Comparison of ENCODE assay signal across 11 cellular contexts in genomic region chr9:110351009-110351467, GRCh38. TPM values are rescaled to one million over a fixed set of nuclear protein-coding genes. Genes with fewer than 3 reads are reported as not detected.
A peak's percentile ranks its signal among the peaks of the same experiment; 100 is the strongest.
DNase-seq lines count a peak whose midpoint lies in the region; ATAC-seq and TF ChIP-seq lines count a peak whose summit lies in the region.
"Had no signal": no experiment of that assay in that cellular context is flagged by ENCODE, and none has a peak within 500 bp of the region (broad histone marks: within the 10 kb centered on the region; RNA-seq: fewer than 3 reads in every experiment).

No MANE protein-coding gene starts in this region.

- CTCF ChIA-PET in MCF 10A (lab: Yijun Ruan, JAX), result interaction anchor here (0.6 to 1.9 kb wide), 5 partner anchors 10 to 286 kb away, joined by 3 to 9 read pairs (median 4); no protein-coding TSS in a partner anchor

- ATAC-seq in RWPE2 (ENCODE audit: low read depth) (peak; percentile 95), GM18907 (IDR thresholded peaks at IDR 0.05; ENCODE audit: unreplicated experiment) (no peak), sciatic nerve (no peak), HG03565 (IDR thresholded peaks at IDR 0.05; ENCODE audit: unreplicated experiment) (no peak)

- TF ChIP-seq POLR2A in breast epithelium (IDR thresholded peaks at IDR 0.05), result no peak

- BruUV-seq in MCF 10A (replicated peaks; lab: Mats Ljungman, UMichigan), result no TSS peak

- no peaks in the 10 kb centered on the region for H3K36me3 Mint-ChIP-seq in MCF 10A (ENCODE audit: insufficient read depth, unreplicated experiment)

- H3K36me3 ChIP-seq in breast epithelium, result no peaks in the 10 kb centered on the region
- H3K36me3 ChIP-seq in RWPE2 (ENCODE audit: low read depth), result no peaks in the 10 kb centered on the region

- H3K27me3 ChIP-seq in breast epithelium (no peaks in the 10 kb centered on the region), RWPE2 (ENCODE audit: insufficient read depth, poor library complexity, severe bottlenecking) (no peaks in the 10 kb centered on the region)

- H3K27ac ChIP-seq in breast epithelium, result no peak overlapping the region
- peak overlapping the region; percentile 43 for H3K27ac ChIP-seq in RWPE2 (ENCODE audit: poor library complexity, severe bottlenecking)

- no peak for TF ChIP-seq CTCF in MCF 10A (IDR thresholded peaks at IDR 0.05; ENCODE audit: unreplicated experiment)
- TF ChIP-seq CTCF in breast epithelium (IDR thresholded peaks at IDR 0.05), result no peak
- TF ChIP-seq CTCF in RWPE2 (IDR thresholded peaks at IDR 0.05; ENCODE audit: poor library complexity, severe bottlenecking), result no peak

- H3K4me1 ChIP-seq in breast epithelium (no peaks in the 10 kb centered on the region), RWPE2 (ENCODE audit: insufficient read depth, poor library complexity, severe bottlenecking) (peaks cover 9% of the 10 kb centered on the region)

- H3K9me3 ChIP-seq in breast epithelium (no peaks in the 10 kb centered on the region), RWPE2 (ENCODE audit: severe bottlenecking) (no peaks in the 10 kb centered on the region)

- intact Hi-C loops in MCF 10A (cut with micrococcal nuclease), result loop anchor here (2.0 to 5.0 kb wide), 2 partner anchors 94 to 231 kb away; partner anchors contain the start of gene TXN
- intact Hi-C loops in breast epithelium (cut with DNase I; ENCODE audit: low total_unique reads), result no loop called here
- intact Hi-C loops in sciatic nerve (cut with DNase I), result no loop called here

- peak; percentile 76 for DNase-seq in MCF 10A (ENCODE audit: unreplicated experiment)
- no peak for DNase-seq in breast epithelium (ENCODE audit: low spot score in 2 of 2)
- DNase-seq in RWPE2 (ENCODE audit: low spot score), result no peak
- DNase-seq in fibroblast of gingiva (ENCODE audit: low read depth), result peak; percentile 65
- peak; percentile 47 for DNase-seq in superior temporal gyrus (ENCODE audit: extremely low spot score)
- DNase-seq in sciatic nerve (ENCODE audit: low spot score), result no peak
- DNase-seq: NCI-H1436 had no signal

- POLR2A ChIA-PET in MCF 10A (lab: Yijun Ruan, JAX), result interaction anchor here (0.5 to 2.9 kb wide), 17 partner anchors 8 to 1489 kb away, joined by 3 to 28 read pairs (median 3); partner anchors contain the start of gene TXN

- H3K27ac Mint-ChIP-seq in MCF 10A (ENCODE audit: low read depth, unreplicated experiment), result peak overlapping the region; percentile 67
- H3K27ac Mint-ChIP-seq: activated T-helper 1 cell treated with anti-CD3 and anti-CD28 coated beads, Interleukin-12 subunit alpha, Interleukin-12 subunit beta, Interleukin-2, Interleukin-4 antibody, amounts not matched to agents 30 ng/mL and 10 ng/mL and 1 ng/mL, durations not matched to agents 14 hours and 24 hours and 36 hours had no signal

- H3K4me3 ChIP-seq in breast epithelium (no peak overlapping the region), RWPE2 (ENCODE audit: severe bottlenecking) (no peak overlapping the region)

- no peak overlapping the region for H3K4me3 Mint-ChIP-seq in MCF 10A (ENCODE audit: unreplicated experiment)
- H3K4me3 Mint-ChIP-seq: activated T-helper 1 cell treated with anti-CD3 and anti-CD28 coated beads, Interleukin-12 subunit alpha, Interleukin-12 subunit beta, Interleukin-2, Interleukin-4 antibody, amounts not matched to agents 30 ng/mL and 10 ng/mL and 1 ng/mL, durations not matched to agents 14 hours and 24 hours and 36 hours had no signal

- H3K9me3 Mint-ChIP-seq in MCF 10A (ENCODE audit: unreplicated experiment), result no peaks in the 10 kb centered on the region
- H3K9me3 Mint-ChIP-seq: activated T-helper 1 cell treated with anti-CD3 and anti-CD28 coated beads, Interleukin-12 subunit alpha, Interleukin-12 subunit beta, Interleukin-2, Interleukin-4 antibody, amounts not matched to agents 30 ng/mL and 10 ng/mL and 1 ng/mL, durations not matched to agents 14 hours and 24 hours and 36 hours had no signal

- no peaks in the 10 kb centered on the region for H3K27me3 Mint-ChIP-seq in MCF 10A (ENCODE audit: insufficient read depth, unreplicated experiment)

- H3K4me1 Mint-ChIP-seq in MCF 10A (ENCODE audit: insufficient read depth, unreplicated experiment), result peaks cover 14% of the 10 kb centered on the region

RNA-seq across cellular contexts. Expression of gene TXNDC8, which starts 13.4 kb away (rescaled TPM):
- total RNA-seq in MCF 10A (2022) (not detected in 2 replicates), breast epithelium (not detected), sciatic nerve (not detected)
- total RNA-seq: activated T-helper 1 cell treated with anti-CD3 and anti-CD28 coated beads, Interleukin-12 subunit alpha, Interleukin-12 subunit beta, Interleukin-2, Interleukin-4 antibody, amounts not matched to agents 30 ng/mL and 10 ng/mL and 1 ng/mL, durations not matched to agents 14 hours and 24 hours and 36 hours; epithelial cell of proximal tubule had no signal

Comparison
In these comparisons a context has a peak if more than half of its experiments do, and no peak if none do; other contexts are left out.
1. DNase-seq: peak in MCF 10A (single experiment), fibroblast of gingiva (single experiment) and superior temporal gyrus (single experiment); none in breast epithelium (0 of 2), RWPE2 (single experiment) and sciatic nerve (single experiment).